10 cellular contexts compared by ENCODE assay signal in the genomic region with DNA sequence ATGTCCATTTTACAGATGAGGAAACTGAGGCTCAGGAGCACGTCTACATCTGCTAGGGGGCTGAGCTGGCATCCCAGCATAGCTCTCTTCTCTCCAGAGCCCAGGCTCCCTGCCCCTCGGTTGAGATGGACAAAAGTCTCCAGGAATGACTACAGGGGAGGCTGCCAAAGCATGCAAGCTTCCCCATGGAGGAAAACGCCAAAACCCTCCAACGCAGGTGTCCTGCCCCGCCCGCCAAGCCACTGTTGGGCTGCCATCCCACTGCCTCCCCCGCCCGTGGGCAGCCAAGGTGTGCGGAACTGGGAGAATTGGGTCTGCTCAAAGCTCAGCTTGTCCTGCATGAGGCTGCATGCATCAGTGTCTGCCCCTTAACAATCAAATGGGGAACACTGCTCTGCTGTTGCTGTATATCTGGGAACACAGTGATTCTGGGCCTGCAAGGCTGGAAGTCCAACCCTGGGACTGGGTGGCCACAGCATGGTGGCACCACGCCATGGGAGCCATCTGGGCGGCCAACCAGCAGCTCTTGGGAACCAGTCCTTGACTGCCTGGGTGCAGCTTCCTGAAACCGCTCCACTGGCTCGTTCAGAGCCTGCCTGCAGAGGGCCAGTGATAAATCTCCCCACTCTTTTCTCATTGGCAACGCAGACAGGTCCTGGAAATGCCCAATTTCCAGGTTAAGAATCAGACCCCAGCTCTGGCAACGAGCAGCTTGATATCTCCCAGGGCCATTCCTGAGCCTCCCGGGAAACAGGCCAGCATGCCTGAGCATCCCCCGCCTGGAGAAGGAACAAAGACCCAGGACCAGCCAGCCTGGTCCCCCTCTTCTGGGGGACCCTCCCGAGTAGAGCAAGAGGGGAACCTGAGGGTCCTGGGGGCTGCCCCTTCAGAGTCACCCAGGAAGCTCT. TPM values are rescaled to one million over a fixed set of nuclear protein-coding genes. Genes with fewer than 3 reads are reported as not detected.
DNase-seq lines count a peak whose midpoint lies in the region; ATAC-seq and TF ChIP-seq lines count a peak whose summit lies in the region.
"Had no signal": no experiment of that assay in that cellular context is flagged by ENCODE, and none has a peak within 500 bp of the region (broad histone marks: within the 10 kb centered on the region; RNA-seq: fewer than 3 reads in every experiment).

No MANE protein-coding gene starts in this region.

- H3K4me3 Mint-ChIP-seq in T-helper 1 cell treated with Interleukin-12 subunit alpha and Interleukin-12 subunit beta and Interleukin-4 antibody, amounts not matched to agents 30 μg/mL and 1 μg/mL, for 36 hours = no peak overlapping the region

- ATAC-seq in lower lobe of right lung = no peak
- ATAC-seq in GM18502 (IDR thresholded peaks at IDR 0.05; ENCODE audit: poor library complexity, unreplicated experiment) = no peak

- H3K4me1 Mint-ChIP-seq in T-helper 1 cell treated with Interleukin-12 subunit alpha and Interleukin-12 subunit beta and Interleukin-4 antibody, amounts not matched to agents 30 μg/mL and 1 μg/mL, for 36 hours (ENCODE audit: low read depth) = peaks cover 56% of the 10 kb centered on the region

- H3K27ac ChIP-seq in lower lobe of right lung = peak overlapping the region; percentile 3
- H3K27ac ChIP-seq in temporal lobe (ENCODE audit: low read depth, low read length) = peak overlapping the region; percentile 97

- H3K27me3 ChIP-seq in lower lobe of right lung (ENCODE audit: low read depth) = no peaks in the 10 kb centered on the region

- no peak for TF ChIP-seq CTCF in lower lobe of right lung (IDR thresholded peaks at IDR 0.05)

- H3K4me3 ChIP-seq in lower lobe of right lung = peak overlapping the region; percentile 85
- H3K4me3 ChIP-seq: coronary artery had no signal

- H3K27me3 Mint-ChIP-seq in T-helper 1 cell treated with Interleukin-12 subunit alpha and Interleukin-12 subunit beta and Interleukin-4 antibody, amounts not matched to agents 30 μg/mL and 1 μg/mL, for 36 hours (ENCODE audit: low read depth) = no peaks in the 10 kb centered on the region

- no peaks in the 10 kb centered on the region for H3K9me3 ChIP-seq in lower lobe of right lung

- H3K4me1 ChIP-seq in lower lobe of right lung = peaks cover 94% of the 10 kb centered on the region

- H3K9me3 Mint-ChIP-seq in T-helper 1 cell treated with Interleukin-12 subunit alpha and Interleukin-12 subunit beta and Interleukin-4 antibody, amounts not matched to agents 30 μg/mL and 1 μg/mL, for 36 hours = no peaks in the 10 kb centered on the region

- H3K36me3 ChIP-seq in lower lobe of right lung = no peaks in the 10 kb centered on the region

- intact Hi-C loops in lower lobe of right lung (cut with DNase I) = no loop called here

- H3K27ac Mint-ChIP-seq in T-helper 1 cell treated with Interleukin-12 subunit alpha and Interleukin-12 subunit beta and Interleukin-4 antibody, amounts not matched to agents 30 μg/mL and 1 μg/mL, for 36 hours = peak overlapping the region; percentile 43

- DNase-seq in T-helper 1 cell = no peak
- peak; percentile 61 for DNase-seq in astrocyte of the hippocampus (ENCODE audit: low read depth, low spot score)
- peak; percentile 69 for DNase-seq in lower lobe of right lung
- DNase-seq in NCI-H2081 treated with DMSO at 0.1 percent for 48 hours (lab: John Stamatoyannopoulos, UW) = no peak
- no peak for DNase-seq in dedifferentiated amniotic fluid mesenchymal stem cell (ENCODE audit: extremely low spot score)
- DNase-seq: mammary epithelial cell had no signal

- peaks cover 3% of the 10 kb centered on the region for H3K36me3 Mint-ChIP-seq in T-helper 1 cell treated with Interleukin-12 subunit alpha and Interleukin-12 subunit beta and Interleukin-4 antibody, amounts not matched to agents 30 μg/mL and 1 μg/mL, for 36 hours (ENCODE audit: low read depth)

RNA-seq across cellular contexts. Expression of gene RALGDS, which starts 3.5 kb away (rescaled TPM):
- total RNA-seq in lower lobe of right lung = 71.1 TPM
- total RNA-seq in temporal lobe = 92.0 TPM

RNA-seq across cellular contexts. Expression of gene GBGT1, which starts 46.2 kb away (rescaled TPM):
- total RNA-seq in lower lobe of right lung (38.5 TPM), temporal lobe (1.5 TPM)

RNA-seq across cellular contexts. Expression of gene CEL, which starts 55.7 kb away (rescaled TPM):
- total RNA-seq in lower lobe of right lung = 1.4 TPM
- 0.49 TPM for total RNA-seq in temporal lobe

Comparison
In these comparisons a context has a peak if more than half of its experiments do, and no peak if none do; other contexts are left out.
1. DNase-seq: peak in astrocyte of the hippocampus (single experiment) and lower lobe of right lung (single experiment); none in T-helper 1 cell (0 of 5), NCI-H2081 treated with DMSO at 0.1 percent for 48 hours (single experiment) and dedifferentiated amniotic fluid mesenchymal stem cell (single experiment).
2. RNA of gene GBGT1, which starts 46.2 kb away (total RNA-seq): 38.5 TPM in lower lobe of right lung (single experiment); 1.5 TPM in temporal lobe (single experiment); every median in the first group is over 10 times any median in the second.